2 cellular contexts compared by ENCODE assay signal in the genomic region with DNA sequence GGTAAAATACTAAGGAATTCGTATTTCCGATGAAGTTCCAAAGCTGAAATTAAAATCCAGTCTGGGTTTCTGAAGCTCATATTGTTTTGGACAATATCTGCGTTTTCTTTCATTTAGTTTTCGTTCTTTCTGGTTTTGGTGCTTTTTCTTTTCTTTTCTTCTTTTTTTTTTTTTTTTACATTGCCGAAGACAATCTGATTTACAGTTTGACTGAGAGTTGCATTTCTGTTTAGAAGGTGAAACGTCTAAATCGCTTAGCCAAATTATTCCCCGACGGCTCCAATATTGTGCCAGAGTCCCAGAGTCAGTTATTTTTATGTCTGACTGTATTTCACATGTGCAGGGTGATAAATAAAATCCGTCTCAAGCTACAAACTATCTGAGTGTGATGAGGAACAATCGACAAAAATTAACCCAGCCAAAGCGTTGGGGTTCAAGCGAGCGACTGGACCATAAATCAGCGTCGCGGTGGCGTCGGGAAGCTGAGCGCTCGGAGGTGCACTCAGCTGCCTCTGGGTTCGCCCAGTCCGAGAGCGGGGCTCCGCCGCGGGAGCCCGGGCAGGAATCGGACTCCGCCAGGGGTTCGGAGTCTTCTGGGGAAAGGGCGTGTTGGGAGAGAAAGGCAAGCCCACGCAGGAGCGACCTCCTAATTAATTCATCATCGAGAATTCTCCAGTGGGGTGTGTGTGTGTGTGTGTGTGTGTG.
A peak's percentile ranks its signal among the peaks of the same experiment; 100 is the strongest.
TF ChIP-seq lines count a peak whose summit lies in the region.

No MANE protein-coding gene starts in this region.

TF ChIP-seq in A549, 52 proteins besides CTCF, POLR2A, EP300 and RAD21:
- peak; percentile 95 for TF ChIP-seq CBX8 (IDR thresholded peaks at IDR 0.05)
- TF ChIP-seq RNF2 (IDR thresholded peaks at IDR 0.05; ENCODE audit: borderline replicate concordance, low read depth): peak; percentile 35; the same call in 1 of the 2 replicates
- TF ChIP-seq ZC3H11A (IDR thresholded peaks at IDR 0.05): no peak
- TF ChIP-seq BHLHE40 (IDR thresholded peaks at IDR 0.05; ENCODE audit: low read depth, low read length): no peak
- no peak for TF ChIP-seq SMC3 (IDR thresholded peaks at IDR 0.05)
- TF ChIP-seq JUN (IDR thresholded peaks at IDR 0.05): no peak
- TF ChIP-seq, protein P1, sequence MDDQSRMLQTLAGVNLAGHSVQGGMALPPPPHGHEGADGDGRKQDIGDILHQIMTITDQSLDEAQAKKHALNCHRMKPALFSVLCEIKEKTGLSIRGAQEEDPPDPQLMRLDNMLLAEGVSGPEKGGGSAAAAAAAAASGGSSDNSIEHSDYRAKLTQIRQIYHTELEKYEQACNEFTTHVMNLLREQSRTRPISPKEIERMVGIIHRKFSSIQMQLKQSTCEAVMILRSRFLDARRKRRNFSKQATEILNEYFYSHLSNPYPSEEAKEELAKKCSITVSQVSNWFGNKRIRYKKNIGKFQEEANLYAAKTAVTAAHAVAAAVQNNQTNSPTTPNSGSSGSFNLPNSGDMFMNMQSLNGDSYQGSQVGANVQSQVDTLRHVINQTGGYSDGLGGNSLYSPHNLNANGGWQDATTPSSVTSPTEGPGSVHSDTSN (IDR thresholded peaks at IDR 0.05): no peak

TF ChIP-seq in H1, 55 proteins besides CTCF, POLR2A, EP300 and RAD21:
- TF ChIP-seq KDM1A (IDR thresholded peaks at IDR 0.05; ENCODE audit: borderline replicate concordance, low read length) (no peak), RNF2 (IDR thresholded peaks at IDR 0.05; ENCODE audit: borderline replicate concordance, low read depth, low read length, missing control alignments, poor library complexity, severe bottlenecking) (peak; percentile 89), SIRT6 (IDR thresholded peaks at IDR 0.05; ENCODE audit: low read length) (no peak), SUZ12 (IDR thresholded peaks at IDR 0.05; ENCODE audit: low read length) (peak; percentile 65), SP1 (IDR thresholded peaks at IDR 0.05; ENCODE audit: low read depth, low read length) (no peak), SRF (IDR thresholded peaks at IDR 0.05; ENCODE audit: low read depth, low read length) (no peak), EZH2 (IDR thresholded peaks at IDR 0.05; ENCODE audit: low read depth, low read length, severe bottlenecking) (peak; percentile 85), GABPA (IDR thresholded peaks at IDR 0.05; ENCODE audit: borderline replicate concordance, insufficient read depth, low read length) (no peak), KDM5A (IDR thresholded peaks at IDR 0.05; ENCODE audit: low read length) (no peak), CBX8 (IDR thresholded peaks at IDR 0.05; ENCODE audit: borderline replicate concordance, low read depth, low read length) (peak; percentile 96), GTF2F1 (IDR thresholded peaks at IDR 0.05; ENCODE audit: borderline replicate concordance, low read depth, low read length) (no peak), CTBP2 (IDR thresholded peaks at IDR 0.05; ENCODE audit: borderline replicate concordance, insufficient read depth, insufficient read length, low read length) (peak; percentile 14)
